In genomic region chr12:79019672-79020071, GRCh38 we compare ENCODE assay signal across 13 cellular contexts.
A peak's percentile ranks its signal among the peaks of the same experiment; 100 is the strongest.
DNase-seq lines count a peak whose midpoint lies in the region; ATAC-seq and TF ChIP-seq lines count a peak whose summit lies in the region.
"Had no signal": no experiment of that assay in that cellular context is flagged by ENCODE, and none has a peak within 500 bp of the region (broad histone marks: within the 10 kb centered on the region; RNA-seq: fewer than 3 reads in every experiment).

No MANE protein-coding gene starts in this region.

- H3K79me2 ChIP-seq in MM.1S (ENCODE audit: low read length): no peaks in the 10 kb centered on the region

- no peaks in the 10 kb centered on the region for H3K9me3 ChIP-seq in MM.1S (replicated peaks; ENCODE audit: insufficient read depth, low read length)
- H3K9me3 ChIP-seq in A673 (ENCODE audit: low read depth, low read length, poor library complexity, severe bottlenecking): no peaks in the 10 kb centered on the region

- peak overlapping the region; percentile 17; the same call in 1 of the 2 replicates for H3K4me3 ChIP-seq in MM.1S (ENCODE audit: low read length)
- H3K4me3 ChIP-seq in A673 (ENCODE audit: low read depth, low read length, poor library complexity, severe bottlenecking): no peak overlapping the region

- H3K4me2 ChIP-seq in MM.1S (ENCODE audit: low read depth, low read length): peak overlapping the region; percentile 39

- no peaks in the 10 kb centered on the region for H4K20me1 ChIP-seq in MM.1S (ENCODE audit: insufficient read depth, low read length)

- peaks cover 8% of the 10 kb centered on the region for H3F3A ChIP-seq in MM.1S (ENCODE audit: insufficient read depth, low read length)

- H3K4me1 ChIP-seq in MM.1S (ENCODE audit: low read length): peaks cover 29% of the 10 kb centered on the region
- peaks cover 54% of the 10 kb centered on the region for H3K4me1 ChIP-seq in A673 (ENCODE audit: insufficient read depth, low read length, poor library complexity, severe bottlenecking)

- peak overlapping the region; percentile 7; the same call in 1 of the 2 replicates for H3K9ac ChIP-seq in MM.1S (ENCODE audit: low read length)

- H3K27me3 ChIP-seq in MM.1S (replicated peaks; ENCODE audit: insufficient read depth, low read length) (no peaks in the 10 kb centered on the region), A673 (replicated peaks; ENCODE audit: insufficient read depth, low read depth, low read length, poor library complexity) (no peaks in the 10 kb centered on the region)

- H2AFZ ChIP-seq in MM.1S (ENCODE audit: low read length): peak overlapping the region; percentile 23; the same call in 1 of the 2 replicates

- intact Hi-C loops in A673 (cut with micrococcal nuclease; ENCODE audit: unreplicated experiment): no loop called here

- H3K27ac ChIP-seq in MM.1S (ENCODE audit: low read length) (peak overlapping the region; percentile 54; the same call in 1 of the 2 replicates), A673 (ENCODE audit: low read depth, low read length, poor library complexity, severe bottlenecking) (no peak overlapping the region)

- CTCF ChIA-PET in A673 (lab: Charles Lee): no interaction called here

- ATAC-seq in GM18508 (IDR thresholded peaks at IDR 0.05; ENCODE audit: insufficient read depth, unreplicated experiment) (peak; percentile 56), GM19463 (IDR thresholded peaks at IDR 0.05; ENCODE audit: unreplicated experiment) (peak; percentile 70), HG02943 (IDR thresholded peaks at IDR 0.05; ENCODE audit: low read depth, unreplicated experiment) (peak; percentile 83)
- ATAC-seq: activated CD4-positive, alpha-beta T cell treated with anti-CD3 and anti-CD28 coated beads for 36 hours had no signal

- DNase-seq in MM.1S: peak; percentile 65
- no peak for DNase-seq in NCI-H2227 treated with DMSO at 0.1 percent for 48 hours (lab: John Stamatoyannopoulos, UW)
- no peak for DNase-seq in NCI-H1436 treated with DMSO at 0.1 percent for 48 hours (lab: John Stamatoyannopoulos, UW)
- no peak for DNase-seq in A673 (ENCODE audit: low spot score)
- no peak for DNase-seq in ecto neural progenitor cell (ENCODE audit: low spot score)
- DNase-seq: activated CD4-positive, alpha-beta T cell treated with anti-CD3 and anti-CD28 coated beads for 36 hours; activated T-cell treated with anti-CD3 and anti-CD28 coated beads, Interleukin-2, amount 50 U/mL, for 24 hours; NCI-H2171; NK-92 treated with Interleukin-12 subunit alpha and Interleukin-12 subunit beta, amount 100 ng/mL, for 24 hours; T-helper 2 cell had no signal

- H3K36me3 ChIP-seq in MM.1S (replicated peaks; ENCODE audit: insufficient read depth, low read length): no peaks in the 10 kb centered on the region
- no peaks in the 10 kb centered on the region for H3K36me3 ChIP-seq in A673 (ENCODE audit: insufficient read depth, low read length, poor library complexity, severe bottlenecking)

- POLR2A ChIA-PET in A673 (lab: Charles Lee; ENCODE audit: low non-redundant PET): no interaction called here

- no peaks in the 10 kb centered on the region for H3K9me2 ChIP-seq in MM.1S (replicated peaks; ENCODE audit: insufficient read depth, low read length)

- TF ChIP-seq CTCF in MM.1S (IDR thresholded peaks at IDR 0.05; ENCODE audit: low read length) (no peak), A673 (conservative IDR thresholded peaks at IDR 0.05; ENCODE audit: low read depth, low read length) (no peak)

- BruUV-seq in A673 (replicated peaks; lab: Mats Ljungman, UMichigan): no TSS peak
